Comparison of ENCODE assay signal across 22 cellular contexts in genomic region chr13:64289702-64290101, GRCh38.
"Had no signal": no experiment of that assay in that cellular context is flagged by ENCODE, and none has a peak within 500 bp of the region (broad histone marks: within the 10 kb centered on the region; RNA-seq: fewer than 3 reads in every experiment).

No MANE protein-coding gene starts in this region.

- DNase-seq: activated B cell treated with CpG ODN at 0.5 μM for 24 hours; activated CD4-positive, alpha-beta T cell treated with anti-CD3 and anti-CD28 coated beads for 1 hour; activated CD4-positive, alpha-beta T cell treated with anti-CD3 and anti-CD28 coated beads, Interleukin-2, amount 10 ng/mL, durations not matched to agents 24 days and 14 days; activated CD4-positive, alpha-beta T cell treated with anti-CD3 and anti-CD28 coated beads, Interleukin-2, amount 50 U/mL, for 48 hours; activated CD8-positive, alpha-beta memory T cell treated with anti-CD3 and anti-CD28 coated beads, Interleukin-2, amount 10 ng/mL, durations not matched to agents 7 days and 5 days; activated effector memory CD4-positive, alpha-beta T cell treated with Interleukin-2 at 50 U/mL for 16 hours; activated naive CD4-positive, alpha-beta T cell; activated T-cell treated with anti-CD3 and anti-CD28 coated beads, Interleukin-2, amount 50 U/mL, for 24 hours; aorta; caudate nucleus; KG1; NCI-H1092; NCI-H1417 treated with DMSO at 0.1 percent for 48 hours; NCI-H1694; NCI-H2029; NCI-H510A treated with DMSO at 0.1 percent for 48 hours; NCI-H69; Peyer's patch; SHP77 had no signal

- H3K36me3 ChIP-seq: breast epithelium, Peyer's patch, SJSA1 had no signal

- H3K4me3 ChIP-seq: breast epithelium, Peyer's patch, SJSA1 had no signal

- H3K27ac ChIP-seq: breast epithelium, Peyer's patch, SJSA1 had no signal

- ATAC-seq: activated CD8-positive, alpha-beta memory T cell treated with anti-CD3 and anti-CD28 coated beads, Interleukin-2, amount 10 ng/mL, durations not matched to agents 7 days and 5 days; SK-N-SH treated with all-trans-retinoic acid at 6 μM for 48 hours had no signal

- H3K27me3 ChIP-seq: breast epithelium, Peyer's patch, SJSA1 had no signal

- H3K4me1 ChIP-seq: breast epithelium, Peyer's patch, SJSA1 had no signal

- H3K9me3 ChIP-seq: breast epithelium, Peyer's patch, SJSA1 had no signal
